8 cellular contexts compared by ENCODE assay signal in the genomic region with DNA sequence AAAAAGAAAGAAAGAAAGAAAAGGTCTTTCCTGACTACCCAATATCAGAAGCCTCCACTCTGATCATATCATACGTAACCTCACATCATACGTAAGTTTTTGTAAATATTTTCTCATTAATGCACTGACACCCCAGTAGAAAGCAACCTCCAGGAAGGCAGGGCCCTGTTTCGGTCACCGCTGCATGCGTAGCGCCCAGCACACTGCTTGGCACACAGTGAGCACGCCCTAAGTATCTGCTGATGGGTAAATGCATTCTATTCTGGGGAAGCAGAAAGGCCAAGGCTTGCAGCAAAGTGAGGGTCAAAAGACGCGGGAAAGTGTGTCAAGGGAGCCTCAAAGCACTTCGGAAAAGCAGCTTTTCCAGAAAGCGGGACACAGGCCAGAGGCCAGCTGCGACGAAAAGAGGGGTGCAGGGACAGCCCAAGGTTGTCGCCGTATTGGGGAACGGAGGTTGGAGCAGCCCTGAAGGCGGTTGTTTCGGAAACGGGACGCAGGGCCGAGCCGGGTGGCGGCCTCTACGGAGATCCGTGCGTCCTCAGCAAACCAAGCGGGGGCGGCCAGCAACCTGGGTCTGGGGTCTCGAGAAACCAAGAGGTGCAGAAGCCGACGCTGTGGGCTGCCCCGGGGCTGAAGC. TPM values are rescaled to one million over a fixed set of nuclear protein-coding genes. Genes with fewer than 3 reads are reported as not detected.
DNase-seq lines count a peak whose midpoint lies in the region; ATAC-seq, FAIRE-seq and TF ChIP-seq lines count a peak whose summit lies in the region.

No MANE protein-coding gene starts in this region.

- peaks cover 4% of the 10 kb centered on the region for H3K36me3 Mint-ChIP-seq in IgD-negative memory B cell

- H3K27ac Mint-ChIP-seq in IgD-negative memory B cell: peak overlapping the region; percentile 87 to 100 (median 99)

- H3K27me3 Mint-ChIP-seq in IgD-negative memory B cell: no peaks in the 10 kb centered on the region

- peak; percentile 24 for ATAC-seq in GM18511 (IDR thresholded peaks at IDR 0.05; ENCODE audit: unreplicated experiment)

- H3K9me3 Mint-ChIP-seq in IgD-negative memory B cell: no peaks in the 10 kb centered on the region

- TF ChIP-seq CTCF in bronchial epithelial cell (IDR thresholded peaks at IDR 0.05; ENCODE audit: insufficient read depth, low read length, severe bottlenecking): no peak

- DNase-seq in bronchial epithelial cell (ENCODE audit: low read depth): no peak
- no peak for DNase-seq in T-helper 9 cell
- no peak for DNase-seq in COR-L47 (lab: John Stamatoyannopoulos, UW)
- DNase-seq in iPS-NIHi7 (ENCODE audit: extremely low spot score): no peak
- no peak for DNase-seq in HuH-7 (ENCODE audit: low spot score)

- peak overlapping the region; percentile 99 for H3K4me3 ChIP-seq in bronchial epithelial cell (ENCODE audit: low read depth, low read length)
- peak overlapping the region; percentile 86 to 93 for H3K4me3 ChIP-seq in mucosa of rectum (ENCODE audit: low read length in 2 of 2)

- peaks cover 4 to 16% of the 10 kb centered on the region in 2 donors for H3K4me1 ChIP-seq in mucosa of rectum (ENCODE audit: control insufficient read depth in 2 of 2, insufficient read depth in 2 of 2, low read length in 2 of 2)

- peaks cover 16 to 24% (median 19%) of the 10 kb centered on the region in 3 donors for H3K4me1 Mint-ChIP-seq in IgD-negative memory B cell

- H3K9me3 ChIP-seq in mucosa of rectum (ENCODE audit: control insufficient read depth in 2 of 2, low read length in 2 of 2): no peaks in the 10 kb centered on the region

- peak overlapping the region; percentile 92 to 100 (median 100) for H3K4me3 Mint-ChIP-seq in IgD-negative memory B cell

- H3K9ac ChIP-seq in mucosa of rectum (ENCODE audit: low read depth in 1 of 2, low read length in 2 of 2): peak overlapping the region; percentile 79 to 99

- peak overlapping the region; percentile 82 to 90 for H3K27ac ChIP-seq in mucosa of rectum (ENCODE audit: low read depth in 2 of 2, low read length in 2 of 2)

- H3K36me3 ChIP-seq in bronchial epithelial cell (ENCODE audit: control insufficient read depth, insufficient read depth, low read length) (peaks cover 6% of the 10 kb centered on the region), mucosa of rectum (ENCODE audit: control insufficient read depth in 2 of 2, insufficient read depth in 2 of 2, low read length in 2 of 2) (peaks cover 22 to 29% of the 10 kb centered on the region in 2 donors)

- no peak for FAIRE-seq in bronchial epithelial cell (lab: Jason Lieb, UNC)

- no peaks in the 10 kb centered on the region for H3K27me3 ChIP-seq in bronchial epithelial cell (ENCODE audit: control insufficient read depth, insufficient read depth, low read length)
- H3K27me3 ChIP-seq in mucosa of rectum (ENCODE audit: control insufficient read depth in 2 of 2, insufficient read depth in 2 of 2, low read length in 2 of 2): no peaks in the 10 kb centered on the region

RNA-seq across cellular contexts. Expression of gene SUGP1, which starts 0.5 kb away (rescaled TPM):
- 42.1 TPM for polyA plus RNA-seq in IgD-negative memory B cell
- total RNA-seq in bronchial epithelial cell: 18.7 and 36.4 TPM in 2 replicates

RNA-seq across cellular contexts. Expression of gene MAU2, which starts 0.8 kb away (rescaled TPM):
- 24.5 TPM for polyA plus RNA-seq in IgD-negative memory B cell
- total RNA-seq in bronchial epithelial cell: 12.1 and 16.8 TPM in 2 replicates

RNA-seq across cellular contexts. Expression of gene TM6SF2, which starts 46.7 kb away (rescaled TPM):
- not detected for polyA plus RNA-seq in IgD-negative memory B cell
- total RNA-seq in bronchial epithelial cell: not detected in 2 replicates
